9 cellular contexts compared by ENCODE assay signal in genomic region chr3:44862221-44862637, GRCh38. TPM values are rescaled to one million over a fixed set of nuclear protein-coding genes. Genes with fewer than 3 reads are reported as not detected.
A peak's percentile ranks its signal among the peaks of the same experiment; 100 is the strongest.
DNase-seq lines count a peak whose midpoint lies in the region; ATAC-seq and TF ChIP-seq lines count a peak whose summit lies in the region.
"Had no signal": no experiment of that assay in that cellular context is flagged by ENCODE, and none has a peak within 500 bp of the region (broad histone marks: within the 10 kb centered on the region; RNA-seq: fewer than 3 reads in every experiment).

No MANE protein-coding gene starts in this region.

- POLR2A ChIA-PET in AG04450 (lab: Yijun Ruan, JAX) = no interaction called here

- H3K9me3 Mint-ChIP-seq in nephron = no peaks in the 10 kb centered on the region

- H3K27ac Mint-ChIP-seq in nephron = peak overlapping the region; percentile 90 to 99 (median 95)

- peaks cover 14% of the 10 kb centered on the region for H3K36me3 Mint-ChIP-seq in nephron (ENCODE audit: low read depth)

- CTCF ChIA-PET in AG04450 (lab: Charles Lee) = interaction anchor here (0.7 kb wide), 1 partner anchor 20 kb away, joined by 3 read pairs; no protein-coding TSS in a partner anchor

- peak overlapping the region; percentile 47 for H3K27ac ChIP-seq in AG04450 (ENCODE audit: low read depth, low read length)
- no peak overlapping the region for H3K27ac ChIP-seq in SK-N-MC

- H3K9me3 ChIP-seq in AG04450 (ENCODE audit: control insufficient read depth, insufficient read depth, low read length) = no peaks in the 10 kb centered on the region
- no peaks in the 10 kb centered on the region for H3K9me3 ChIP-seq in SK-N-MC (ENCODE audit: low read depth, low read length)
- no peaks in the 10 kb centered on the region for H3K9me3 ChIP-seq in endocrine pancreas (ENCODE audit: control insufficient read depth, low read length)

- no peaks in the 10 kb centered on the region for H3K27me3 Mint-ChIP-seq in nephron (ENCODE audit: low read depth)

- H3K36me3 ChIP-seq in SK-N-MC (ENCODE audit: insufficient read depth, low read length) = no peaks in the 10 kb centered on the region
- H3K36me3 ChIP-seq in endocrine pancreas (ENCODE audit: control insufficient read depth, insufficient read depth, low read length) = no peaks in the 10 kb centered on the region

- H3K4me1 Mint-ChIP-seq in nephron = peaks cover 20% of the 10 kb centered on the region

- H3K9ac ChIP-seq in SK-N-MC (ENCODE audit: insufficient read length) (peak overlapping the region; percentile 72), endocrine pancreas (ENCODE audit: control insufficient read depth, insufficient read depth, low read length) (peak overlapping the region; percentile 35)

- H3K4me3 Mint-ChIP-seq in nephron = peak overlapping the region; percentile 92 to 98 (median 97)

- H3K27me3 ChIP-seq in AG04450 (ENCODE audit: control insufficient read depth, insufficient read depth, low read length) (no peaks in the 10 kb centered on the region), endocrine pancreas (ENCODE audit: control insufficient read depth, insufficient read depth, low read length) (no peaks in the 10 kb centered on the region)

- ATAC-seq in GM18858 (IDR thresholded peaks at IDR 0.05; ENCODE audit: unreplicated experiment) (peak; percentile 13), HG03045 (IDR thresholded peaks at IDR 0.05; ENCODE audit: unreplicated experiment) (peak; percentile 27)
- ATAC-seq: K562 had no signal

- H3K4me3 ChIP-seq in AG04450 (ENCODE audit: low read depth, low read length) = peak overlapping the region; percentile 78
- peak overlapping the region; percentile 79 for H3K4me3 ChIP-seq in SK-N-MC
- H3K4me3 ChIP-seq in endocrine pancreas (ENCODE audit: control insufficient read depth, insufficient read depth, low read length) = peak overlapping the region; percentile 34
- H3K4me3 ChIP-seq: K562 had no signal

- H3K4me1 ChIP-seq in endocrine pancreas (ENCODE audit: control insufficient read depth, insufficient read depth, low read length) = no peaks in the 10 kb centered on the region

- TF ChIP-seq CTCF in AG04450 (IDR thresholded peaks at IDR 0.05; ENCODE audit: low read depth, low read length) = no peak
- TF ChIP-seq CTCF in nephron (IDR thresholded peaks at IDR 0.05; ENCODE audit: unreplicated experiment in 3 of 3) = no peak

- no peak for DNase-seq in AG04450 (ENCODE audit: low read depth, low spot score)
- DNase-seq in SK-N-MC (ENCODE audit: low read depth, low spot score) = no peak
- DNase-seq in GDM1 (lab: John Stamatoyannopoulos, UW) = no peak
- no peak for DNase-seq in NCI-H2196 treated with DMSO at 0.1 percent for 48 hours (lab: John Stamatoyannopoulos, UW; ENCODE audit: unreplicated experiment)

RNA-seq across cellular contexts. Expression of gene TMEM42, which starts 0.5 kb away (rescaled TPM):
- polyA plus RNA-seq in AG04450 (2011; rRNA removed) = 25.7 TPM in 2 replicates
- 11.6 and 15.0 TPM in 2 replicates for polyA minus RNA-seq in AG04450 (2011; rRNA and poly(A)+ RNA removed)

RNA-seq across cellular contexts. Expression of gene TGM4, which starts 12.2 kb away (rescaled TPM):
- 0.02 and 0.12 TPM in 2 replicates for polyA plus RNA-seq in AG04450 (2011; rRNA removed)
- 0.13 TPM in 1 of 2 replicates, not detected in the other for polyA minus RNA-seq in AG04450 (2011; rRNA and poly(A)+ RNA removed)
- polyA plus RNA-seq: K562 had no signal
